In the genomic region with DNA sequence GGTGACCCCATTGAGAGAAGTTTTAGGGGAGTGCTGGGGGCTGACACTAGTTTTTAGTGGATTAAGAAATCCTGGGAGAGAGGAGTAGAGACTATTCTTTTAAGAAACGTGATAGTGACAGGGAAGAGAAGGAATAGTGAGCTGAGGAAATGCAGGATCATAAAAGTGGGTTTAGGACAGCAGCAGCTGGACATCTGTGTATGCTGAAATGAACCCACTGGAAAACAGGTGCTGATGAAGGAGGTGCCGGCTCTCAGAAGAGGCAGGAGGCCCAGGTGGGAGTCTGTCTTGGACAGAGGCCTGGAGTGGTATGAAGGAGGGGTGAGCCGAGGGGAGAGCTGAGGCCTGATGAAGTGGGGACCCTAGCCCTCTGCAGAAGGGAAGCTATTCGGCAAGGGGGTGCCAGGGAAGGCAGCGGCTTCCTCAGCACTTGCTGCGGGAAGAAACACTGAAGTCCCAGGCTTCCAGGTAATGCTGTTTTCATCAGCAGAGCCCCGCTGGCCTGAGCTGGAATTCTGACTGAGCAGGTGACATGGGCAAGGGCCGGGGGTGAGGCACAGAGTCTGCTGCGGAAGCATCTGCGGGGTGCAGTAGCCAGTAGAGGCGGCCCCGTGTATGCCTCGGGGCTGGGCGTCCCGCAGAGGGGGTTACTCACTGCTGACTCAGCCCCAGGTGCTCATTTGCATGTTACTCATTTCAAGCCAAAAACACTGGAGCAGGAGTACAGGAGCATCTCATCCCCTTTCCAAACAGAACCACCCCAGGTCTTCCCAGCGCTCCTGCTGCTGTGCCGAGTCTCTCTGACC, we compare ENCODE assay signal across 9 cellular contexts.
DNase-seq lines count a peak whose midpoint lies in the region; ATAC-seq, FAIRE-seq and TF ChIP-seq lines count a peak whose summit lies in the region.
"Had no signal": no experiment of that assay in that cellular context is flagged by ENCODE, and none has a peak within 500 bp of the region (broad histone marks: within the 10 kb centered on the region; RNA-seq: fewer than 3 reads in every experiment).

No MANE protein-coding gene starts in this region.

- TF ChIP-seq RAD21 in GM12878 (IDR thresholded peaks at IDR 0.05; ENCODE audit: insufficient read depth, low read depth, low read length): no peak

- peaks cover 4% of the 10 kb centered on the region for H3K27me3 Mint-ChIP-seq in nephron (ENCODE audit: low read depth)
- H3K27me3 Mint-ChIP-seq in CD8-positive, alpha-beta memory T cell: peaks cover 14 to 32% of the 10 kb centered on the region in 2 donors

- SMC1A ChIA-PET in GM12878 (lab: Charles Lee; ENCODE audit: uncharacterized antibody, unreplicated experiment): interaction anchor here (1.1 to 3.4 kb wide), 7 partner anchors 11 to 429 kb away, joined by 3 to 15 read pairs (median 5); no protein-coding TSS in a partner anchor

- intact Hi-C loops in GM12878 (cut with micrococcal nuclease; ENCODE audit: unreplicated experiment): loop anchor here (5.0 kb wide), 1 partner anchor 82 kb away; no protein-coding TSS in a partner anchor

- no peak; a peak in 1 of 4 replicates for TF ChIP-seq EP300 in GM12878 (IDR thresholded peaks at IDR 0.05; ENCODE audit: borderline replicate concordance in 1 of 2, control insufficient read depth in 1 of 2, low read depth in 2 of 2, low read length in 2 of 2)

- peak overlapping the region in 2 of 3 experiments; percentile 1 to 6 for H3K27ac Mint-ChIP-seq in nephron
- H3K27ac Mint-ChIP-seq in CD8-positive, alpha-beta memory T cell: no peak overlapping the region

- peak; percentile 61 for TF ChIP-seq POLR2A in GM12878 (IDR thresholded peaks at IDR 0.05; ENCODE audit: low read depth, low read length)

- H3K4me2 ChIP-seq in GM12878 (ENCODE audit: control insufficient read depth, insufficient read depth): peak overlapping the region; percentile 70

- H3K36me3 ChIP-seq in GM12878 (ENCODE audit: control insufficient read depth in 2 of 2, insufficient read depth in 2 of 2, low read length in 1 of 2): no peaks in the 10 kb centered on the region
- no peaks in the 10 kb centered on the region for H3K36me3 ChIP-seq in CD8-positive, alpha-beta memory T cell (ENCODE audit: insufficient read depth, low read length)

- H3K79me2 ChIP-seq in GM12878 (ENCODE audit: control insufficient read depth, insufficient read depth, low read length): no peaks in the 10 kb centered on the region

- H3K4me1 ChIP-seq in GM12878 (ENCODE audit: control insufficient read depth, insufficient read depth, low read length): peaks cover 27% of the 10 kb centered on the region
- no peaks in the 10 kb centered on the region for H3K4me1 ChIP-seq in CD8-positive, alpha-beta memory T cell (ENCODE audit: insufficient read depth, low read length)

- H3K4me1 Mint-ChIP-seq in nephron: peaks cover 47% of the 10 kb centered on the region
- H3K4me1 Mint-ChIP-seq in CD8-positive, alpha-beta memory T cell: peaks cover 0 to 1% (median 0%) of the 10 kb centered on the region in 3 donors

- H3K27ac ChIP-seq in GM12878 (ENCODE audit: control insufficient read depth, insufficient read depth): peak overlapping the region; percentile 15; the same call in 1 of the 2 replicates
- H3K27ac ChIP-seq in CD8-positive, alpha-beta memory T cell (ENCODE audit: low read depth, low read length): no peak overlapping the region

- DNase-seq in GM12878 (ENCODE audit: low read depth, low spot score) (peak; percentile 36), HT-29 (ENCODE audit: low spot score) (no peak), NCI-H128 (lab: John Stamatoyannopoulos, UW; ENCODE audit: unreplicated experiment) (no peak)
- no peak for DNase-seq in CD8-positive, alpha-beta memory T cell

- CTCF ChIA-PET in GM12878 (lab: Yijun Ruan, JAX): interaction anchor here (1.0 to 2.2 kb wide), 5 partner anchors 26 to 321 kb away, joined by 3 to 9 read pairs (median 4); no protein-coding TSS in a partner anchor
- CTCF ChIA-PET in CD8-positive, alpha-beta memory T cell (lab: Charles Lee): no interaction called here

- H3K4me3 Mint-ChIP-seq in nephron: no peak overlapping the region
- no peak overlapping the region for H3K4me3 Mint-ChIP-seq in CD8-positive, alpha-beta memory T cell

- no peak overlapping the region for H3K4me3 ChIP-seq in GM12878
- H3K4me3 ChIP-seq in CD8-positive, alpha-beta memory T cell (ENCODE audit: low read length): no peak overlapping the region

- ATAC-seq in GM18498 (IDR thresholded peaks at IDR 0.05; ENCODE audit: unreplicated experiment) (peak; percentile 66), GM21526 (IDR thresholded peaks at IDR 0.05; ENCODE audit: low FRiP score, unreplicated experiment) (peak; percentile 62), HG03575 (IDR thresholded peaks at IDR 0.05; ENCODE audit: extremely low read depth, insufficient number of reproducible peaks, low FRiP score, unreplicated experiment) (peak; percentile 32), GM12878 (peak; percentile 83)

- RAD21 ChIA-PET in GM12878 (lab: Charles Lee; ENCODE audit: unreplicated experiment): interaction anchor here (2.7 kb wide), 1 partner anchor 315 kb away, joined by 14 read pairs; no protein-coding TSS in a partner anchor

- H3K27me3 ChIP-seq in GM12878 (replicated peaks in 1 of 2; ENCODE audit: control insufficient read depth in 2 of 2, insufficient read depth in 2 of 2, low read length in 1 of 2): no peaks in the 10 kb centered on the region
- no peaks in the 10 kb centered on the region for H3K27me3 ChIP-seq in CD8-positive, alpha-beta memory T cell (ENCODE audit: insufficient read depth, low read length, poor library complexity, severe bottlenecking)

- H3K9me3 ChIP-seq in GM12878 (replicated peaks; ENCODE audit: control insufficient read depth, insufficient read depth, low read length): no peaks in the 10 kb centered on the region
- no peaks in the 10 kb centered on the region for H3K9me3 ChIP-seq in CD8-positive, alpha-beta memory T cell (ENCODE audit: low read length)

- POLR2A ChIA-PET in GM12878 (lab: Charles Lee): interaction anchor here (0.6 to 1.3 kb wide), 3 partner anchors 209 to 526 kb away, joined by 3 to 5 read pairs (median 4); no protein-coding TSS in a partner anchor
- POLR2A ChIA-PET in CD8-positive, alpha-beta memory T cell (lab: Charles Lee): no interaction called here

- no peaks in the 10 kb centered on the region for H4K20me1 ChIP-seq in GM12878 (ENCODE audit: control insufficient read depth, insufficient read depth)

- no peak for FAIRE-seq in GM12878 (lab: Jason Lieb, UNC)
- FAIRE-seq: TTC549 had no signal

- no peak overlapping the region for H3K9ac ChIP-seq in GM12878 (ENCODE audit: control insufficient read depth, insufficient read depth, low read length)

- peak overlapping the region; percentile 29 for H2AFZ ChIP-seq in GM12878 (ENCODE audit: control insufficient read depth, low read depth, low read length)

- BruUV-seq in GM12878 (replicated peaks; lab: Mats Ljungman, UMichigan): no TSS peak

- H3K36me3 Mint-ChIP-seq in nephron (ENCODE audit: low read depth): no peaks in the 10 kb centered on the region
- H3K36me3 Mint-ChIP-seq in CD8-positive, alpha-beta memory T cell: no peaks in the 10 kb centered on the region

- in situ Hi-C loops in GM12878 (cut with MboI): no loop called here

- TF ChIP-seq CTCF in GM12878 (IDR thresholded peaks at IDR 0.05 in 2 of 3, conservative IDR thresholded peaks at IDR 0.05 in 1 of 3; ENCODE audit: control insufficient read depth in 2 of 3, extremely low read depth in 1 of 3, insufficient read depth in 1 of 3, low read depth in 3 of 3, low read length in 3 of 3) (no peak), nephron (IDR thresholded peaks at IDR 0.05; ENCODE audit: unreplicated experiment in 3 of 3) (no peak)

- H3K9me3 Mint-ChIP-seq in nephron: no peaks in the 10 kb centered on the region
- H3K9me3 Mint-ChIP-seq in CD8-positive, alpha-beta memory T cell: no peaks in the 10 kb centered on the region

- 9% methylated on average over 17 of the region's 17 CpGs for WGBS in GM12878 (ENCODE audit: insufficient coverage, insufficient replicate concordance, low lambda C conversion rate, missing lambda C conversion rate)

TF ChIP-seq in GM12878, 131 proteins besides CTCF, POLR2A, EP300 and RAD21 (continues in another document):
- TF ChIP-seq, protein P1, sequence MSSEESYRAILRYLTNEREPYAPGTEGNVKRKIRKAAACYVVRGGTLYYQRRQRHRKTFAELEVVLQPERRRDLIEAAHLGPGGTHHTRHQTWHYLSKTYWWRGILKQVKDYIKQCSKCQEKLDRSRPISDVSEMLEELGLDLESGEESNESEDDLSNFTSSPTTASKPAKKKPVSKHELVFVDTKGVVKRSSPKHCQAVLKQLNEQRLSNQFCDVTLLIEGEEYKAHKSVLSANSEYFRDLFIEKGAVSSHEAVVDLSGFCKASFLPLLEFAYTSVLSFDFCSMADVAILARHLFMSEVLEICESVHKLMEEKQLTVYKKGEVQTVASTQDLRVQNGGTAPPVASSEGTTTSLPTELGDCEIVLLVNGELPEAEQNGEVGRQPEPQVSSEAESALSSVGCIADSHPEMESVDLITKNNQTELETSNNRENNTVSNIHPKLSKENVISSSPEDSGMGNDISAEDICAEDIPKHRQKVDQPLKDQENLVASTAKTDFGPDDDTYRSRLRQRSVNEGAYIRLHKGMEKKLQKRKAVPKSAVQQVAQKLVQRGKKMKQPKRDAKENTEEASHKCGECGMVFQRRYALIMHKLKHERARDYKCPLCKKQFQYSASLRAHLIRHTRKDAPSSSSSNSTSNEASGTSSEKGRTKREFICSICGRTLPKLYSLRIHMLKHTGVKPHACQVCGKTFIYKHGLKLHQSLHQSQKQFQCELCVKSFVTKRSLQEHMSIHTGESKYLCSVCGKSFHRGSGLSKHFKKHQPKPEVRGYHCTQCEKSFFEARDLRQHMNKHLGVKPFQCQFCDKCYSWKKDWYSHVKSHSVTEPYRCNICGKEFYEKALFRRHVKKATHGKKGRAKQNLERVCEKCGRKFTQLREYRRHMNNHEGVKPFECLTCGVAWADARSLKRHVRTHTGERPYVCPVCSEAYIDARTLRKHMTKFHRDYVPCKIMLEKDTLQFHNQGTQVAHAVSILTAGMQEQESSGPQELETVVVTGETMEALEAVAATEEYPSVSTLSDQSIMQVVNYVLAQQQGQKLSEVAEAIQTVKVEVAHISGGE (CRISPR knock-in tag; IDR thresholded peaks at IDR 0.05): no peak
- TF ChIP-seq POU2F2 (IDR thresholded peaks at IDR 0.05; ENCODE audit: borderline replicate concordance, low read depth, low read length): peak; percentile 97
- no peak for TF ChIP-seq RCOR1 (conservative IDR thresholded peaks at IDR 0.05; ENCODE audit: low read depth, low read length)
- TF ChIP-seq SP1 (IDR thresholded peaks at IDR 0.05; ENCODE audit: low read depth, low read length): peak; percentile 45
- TF ChIP-seq IKZF1 (conservative IDR thresholded peaks at IDR 0.05): peak; percentile 67
- no peak for TF ChIP-seq HCFC1 (IDR thresholded peaks at IDR 0.05; ENCODE audit: low read length)
- TF ChIP-seq KLF5 (IDR thresholded peaks at IDR 0.05; ENCODE audit: partially characterized antibody): no peak
- peak in 1 of 2 experiments; percentile 22; a peak in 1 of 4 replicates for TF ChIP-seq BHLHE40 (IDR thresholded peaks at IDR 0.05; ENCODE audit: borderline replicate concordance in 1 of 2, low read depth in 2 of 2, low read length in 1 of 2)

Comparison
In these comparisons a context has a peak if more than half of its experiments do, and no peak if none do; other contexts are left out.
1. ATAC-seq: peak in every context shown above with its lines; median percentile 83 in GM12878; 66 in GM18498; 62 in GM21526; 32 in HG03575.
2. H3K27ac Mint-ChIP-seq: peak in nephron (2 of 3); none in CD8-positive, alpha-beta memory T cell (0 of 8).